ENCODE assay signal across 12 cellular contexts in genomic region chr2:11945139-11946126, GRCh38.
DNase-seq lines count a peak whose midpoint lies in the region; ATAC-seq and TF ChIP-seq lines count a peak whose summit lies in the region.
"Had no signal": no experiment of that assay in that cellular context is flagged by ENCODE, and none has a peak within 500 bp of the region (broad histone marks: within the 10 kb centered on the region; RNA-seq: fewer than 3 reads in every experiment).

No MANE protein-coding gene starts in this region.

- intact Hi-C loops in CD4-positive, alpha-beta T cell (cut with DNase I, micrococcal nuclease), result no loop called here
- intact Hi-C loops in uterus (cut with DNase I; ENCODE audit: low total_unique reads), result no loop called here

- CTCF ChIA-PET in CD4-positive, alpha-beta T cell (lab: Charles Lee), result no interaction called here

- no peaks in the 10 kb centered on the region for H3K4me1 ChIP-seq in uterus
- H3K4me1 ChIP-seq: lower lobe of right lung had no signal

- ATAC-seq in CD4-positive, alpha-beta T cell (ENCODE audit: poor library complexity), result no peak
- peak; percentile 97 for ATAC-seq in GM19372 (IDR thresholded peaks at IDR 0.05; ENCODE audit: low read depth, unreplicated experiment)
- ATAC-seq in HG03139 (IDR thresholded peaks at IDR 0.05; ENCODE audit: unreplicated experiment), result peak; percentile 83
- ATAC-seq: lower lobe of right lung had no signal

- no peaks in the 10 kb centered on the region for H3K9me3 ChIP-seq in CD4-positive, alpha-beta T cell (ENCODE audit: control insufficient read depth, low read length)
- no peaks in the 10 kb centered on the region for H3K9me3 ChIP-seq in uterus
- H3K9me3 ChIP-seq: lower lobe of right lung had no signal

- H3K4me3 Mint-ChIP-seq in CD4-positive, alpha-beta T cell, result peak overlapping the region; percentile 82
- H3K4me3 Mint-ChIP-seq: brain had no signal

- DNase-seq in CD4-positive, alpha-beta T cell, result peak in 1 of 10 experiments; percentile 3
- peak; percentile 29 to 32 for DNase-seq in activated T-cell treated with anti-CD3 and anti-CD28 coated beads, Interleukin-2, amount 50 U/mL, for 48 hours
- no peak for DNase-seq in NCI-H187 (lab: John Stamatoyannopoulos, UW)
- DNase-seq in RKO (ENCODE audit: low spot score), result no peak
- no peak for DNase-seq in uterus
- no peak for DNase-seq in NCI-H2029 (lab: John Stamatoyannopoulos, UW)
- DNase-seq: DMS79 treated with DMSO at 0.1 percent for 48 hours, lower lobe of right lung, NCI-H524 had no signal

- peak overlapping the region; percentile 77 for H3K27ac Mint-ChIP-seq in CD4-positive, alpha-beta T cell
- H3K27ac Mint-ChIP-seq: brain had no signal

- no peaks in the 10 kb centered on the region for H3K36me3 ChIP-seq in uterus
- H3K36me3 ChIP-seq: lower lobe of right lung had no signal

- no peaks in the 10 kb centered on the region for H3K27me3 Mint-ChIP-seq in CD4-positive, alpha-beta T cell
- H3K27me3 Mint-ChIP-seq: brain had no signal

- POLR2A ChIA-PET in CD4-positive, alpha-beta T cell (lab: Charles Lee), result interaction anchor here (1.0 kb wide), 1 partner anchor 771 kb away, joined by 6 read pairs; the partner anchor contains the start of gene TRIB2

- H3K27me3 ChIP-seq in CD4-positive, alpha-beta T cell (ENCODE audit: control insufficient read depth, insufficient read depth, low read length), result no peaks in the 10 kb centered on the region
- no peaks in the 10 kb centered on the region for H3K27me3 ChIP-seq in uterus

- no peaks in the 10 kb centered on the region for H3K36me3 Mint-ChIP-seq in CD4-positive, alpha-beta T cell (ENCODE audit: low read depth)
- H3K36me3 Mint-ChIP-seq: brain had no signal

- no peak for TF ChIP-seq POLR2A in uterus (IDR thresholded peaks at IDR 0.05)

- H3K27ac ChIP-seq in CD4-positive, alpha-beta T cell (ENCODE audit: low read depth, low read length), result no peak overlapping the region
- H3K27ac ChIP-seq in uterus, result no peak overlapping the region
- H3K27ac ChIP-seq: lower lobe of right lung had no signal

- TF ChIP-seq CTCF in CD4-positive, alpha-beta T cell (IDR thresholded peaks at IDR 0.05), result no peak
- no peak for TF ChIP-seq CTCF in uterus (IDR thresholded peaks at IDR 0.05)

- H3K4me1 Mint-ChIP-seq in CD4-positive, alpha-beta T cell (ENCODE audit: low read depth), result peaks cover 16% of the 10 kb centered on the region

- no peak overlapping the region for H3K4me3 ChIP-seq in uterus
- H3K4me3 ChIP-seq: lower lobe of right lung had no signal

- no peaks in the 10 kb centered on the region for H3K9me3 Mint-ChIP-seq in CD4-positive, alpha-beta T cell

Comparison
In these comparisons a context has a peak if more than half of its experiments do, and no peak if none do; other contexts are left out.
1. DNase-seq: peak in activated T-cell treated with anti-CD3 and anti-CD28 coated beads, Interleukin-2, amount 50 U/mL, for 48 hours (2 of 2); none in NCI-H187 (0 of 2), RKO (single experiment), uterus (0 of 2) and NCI-H2029 (single experiment).